In the genomic region with DNA sequence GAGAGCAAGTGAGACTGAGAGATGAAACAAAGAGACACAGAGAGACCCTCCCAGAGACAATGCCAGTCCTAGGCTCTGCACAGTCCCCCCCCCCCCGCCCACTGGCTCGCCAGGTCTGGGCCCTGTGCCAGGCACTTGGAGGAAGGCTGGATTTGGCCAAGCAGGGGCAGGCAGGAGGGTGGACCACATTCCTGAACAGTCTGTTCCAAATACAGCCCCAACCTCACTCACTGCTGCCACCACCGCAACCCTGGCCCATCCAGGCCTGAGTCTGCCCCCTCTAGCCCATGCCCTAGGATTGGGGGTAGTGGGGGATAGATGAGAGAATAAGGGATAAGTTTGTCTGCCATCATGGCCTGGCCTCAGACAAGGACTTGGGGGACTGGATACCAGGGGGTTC, we compare ENCODE assay signal across 20 cellular contexts. TPM values are rescaled to one million over a fixed set of nuclear protein-coding genes. Genes with fewer than 3 reads are reported as not detected.
"Had no signal": no experiment of that assay in that cellular context is flagged by ENCODE, and none has a peak within 500 bp of the region (broad histone marks: within the 10 kb centered on the region; RNA-seq: fewer than 3 reads in every experiment).

No MANE protein-coding gene starts in this region.

- H3K27me3 ChIP-seq: cardiac muscle cell, right lobe of liver had no signal

- ATAC-seq: activated CD4-positive, CD25-positive, alpha-beta regulatory T cell treated with anti-CD3 and anti-CD28 coated beads, Interleukin-2, amount 50 U/mL, for 24 hours; gastrocnemius medialis; psoas muscle; right lobe of liver had no signal

- H3K36me3 ChIP-seq: cardiac muscle cell, gastrocnemius medialis, right lobe of liver had no signal

- H3K4me3 ChIP-seq: cardiac muscle cell, gastrocnemius medialis, psoas muscle, right lobe of liver had no signal

- H3K27ac Mint-ChIP-seq: stimulated activated naive CD8-positive, alpha-beta T cell treated with anti-CD3 and anti-CD28 coated beads, Interleukin-15, Interleukin-2, amounts not matched to agents 100 ng/mL and 50 ng/mL, for 24 hours; T-helper 2 cell treated with Interferon-gamma antibody and Interleukin-4, amounts not matched to agents 5 μg/mL and 100 μg/mL, for 36 hours had no signal

- H3K27ac ChIP-seq: cardiac muscle cell, gastrocnemius medialis, psoas muscle, right lobe of liver had no signal

- H3K9me3 ChIP-seq: gastrocnemius medialis, psoas muscle, right lobe of liver had no signal

- H3K9me3 Mint-ChIP-seq: stimulated activated naive CD8-positive, alpha-beta T cell treated with anti-CD3 and anti-CD28 coated beads, Interleukin-15, Interleukin-2, amounts not matched to agents 100 ng/mL and 50 ng/mL, for 24 hours; T-helper 2 cell treated with Interferon-gamma antibody and Interleukin-4, amounts not matched to agents 5 μg/mL and 100 μg/mL, for 36 hours had no signal

- H3K4me1 ChIP-seq: gastrocnemius medialis, psoas muscle, right lobe of liver had no signal

- DNase-seq: activated CD4-positive, alpha-beta T cell treated with anti-CD3 and anti-CD28 coated beads, Interleukin-2, amount 50 U/mL, for 4 hours; activated gamma-delta T cell treated with Interleukin-2 at 50 U/mL for 16 hours; activated T-cell treated with anti-CD3 and anti-CD28 coated beads, Interleukin-2, amount 50 U/mL, for 1 hour; gastrocnemius medialis; occipital lobe; psoas muscle; right lobe of liver; stimulated activated CD4-positive, alpha-beta T cell treated with anti-CD3 and anti-CD28 coated beads, Interleukin-2, amount 100 ng/mL, for 48 hours had no signal

- H3K4me3 Mint-ChIP-seq: stimulated activated naive CD8-positive, alpha-beta T cell treated with anti-CD3 and anti-CD28 coated beads, Interleukin-15, Interleukin-2, amounts not matched to agents 100 ng/mL and 50 ng/mL, for 24 hours had no signal

RNA-seq across cellular contexts. Expression of a gene that starts 19.0 kb away (rescaled TPM):
- total RNA-seq: astrocyte, cardiac muscle cell, endothelial cell of umbilical vein, fibroblast of lung, gastrocnemius medialis, kidney epithelial cell, liver, myocyte, occipital lobe, psoas muscle, right lobe of liver, temporal lobe, ureter had no signal

RNA-seq across cellular contexts. Expression of a gene that starts 45.0 kb away (rescaled TPM):
- total RNA-seq: astrocyte, cardiac muscle cell, endothelial cell of umbilical vein, fibroblast of lung, gastrocnemius medialis, kidney epithelial cell, myocyte, occipital lobe, psoas muscle, temporal lobe, ureter had no signal

RNA-seq across cellular contexts. Expression of a gene that starts 59.8 kb away (rescaled TPM):
- total RNA-seq: myocyte had no signal
